In genomic region chr1:39133340-39133684, GRCh38 we compare ENCODE assay signal across 12 cellular contexts.
DNase-seq lines count a peak whose midpoint lies in the region; TF ChIP-seq lines count a peak whose summit lies in the region.
"Had no signal": no experiment of that assay in that cellular context is flagged by ENCODE, and none has a peak within 500 bp of the region (broad histone marks: within the 10 kb centered on the region; RNA-seq: fewer than 3 reads in every experiment).

No MANE protein-coding gene starts in this region.

- TF ChIP-seq CTCF in right atrium auricular region (IDR thresholded peaks at IDR 0.05), result no peak
- TF ChIP-seq CTCF in esophagus squamous epithelium (IDR thresholded peaks at IDR 0.05), result no peak
- no peak for TF ChIP-seq CTCF in osteocyte (IDR thresholded peaks at IDR 0.05)

- TF ChIP-seq POLR2A in esophagus squamous epithelium (IDR thresholded peaks at IDR 0.05), result no peak

- H3K36me3 ChIP-seq in right atrium auricular region, result no peaks in the 10 kb centered on the region
- no peaks in the 10 kb centered on the region for H3K36me3 ChIP-seq in esophagus squamous epithelium
- no peaks in the 10 kb centered on the region for H3K36me3 ChIP-seq in HAP-1 (replicated peaks)

- H3K27ac Mint-ChIP-seq in osteocyte (ENCODE audit: unreplicated experiment), result peak overlapping the region; percentile 95
- H3K27ac Mint-ChIP-seq: naive thymus-derived CD4-positive, alpha-beta T cell had no signal

- no peaks in the 10 kb centered on the region for H3K27me3 Mint-ChIP-seq in osteocyte (ENCODE audit: unreplicated experiment)

- H3K36me3 Mint-ChIP-seq in osteocyte (ENCODE audit: unreplicated experiment), result peaks cover 3% of the 10 kb centered on the region
- H3K36me3 Mint-ChIP-seq: naive thymus-derived CD4-positive, alpha-beta T cell had no signal

- intact Hi-C loops in cardiac septum (cut with DNase I), result no loop called here
- intact Hi-C loops in esophagus squamous epithelium (cut with DNase I), result no loop called here
- intact Hi-C loops in posterior cingulate gyrus (cut with DNase I), result no loop called here

- no peak overlapping the region for H3K4me3 Mint-ChIP-seq in osteocyte (ENCODE audit: unreplicated experiment)
- H3K4me3 Mint-ChIP-seq: naive thymus-derived CD4-positive, alpha-beta T cell had no signal

- H3K9me3 ChIP-seq in right atrium auricular region (no peaks in the 10 kb centered on the region), esophagus squamous epithelium (no peaks in the 10 kb centered on the region), HAP-1 (no peaks in the 10 kb centered on the region)

- H3K4me3 ChIP-seq in right atrium auricular region (no peak overlapping the region), esophagus squamous epithelium (no peak overlapping the region), HAP-1 (no peak overlapping the region)

- peaks cover 0 to 52% of the 10 kb centered on the region in 2 donors for H3K4me1 ChIP-seq in right atrium auricular region
- H3K4me1 ChIP-seq in esophagus squamous epithelium, result peaks cover 37 to 59% (median 48%) of the 10 kb centered on the region in 3 donors
- H3K4me1 ChIP-seq in HAP-1, result peaks cover 21% of the 10 kb centered on the region

- DNase-seq in right atrium auricular region (ENCODE audit: low spot score) (no peak), cardiac septum (ENCODE audit: low spot score) (no peak), esophagus squamous epithelium (lab: John Stamatoyannopoulos, UW) (no peak), osteocyte (ENCODE audit: extremely low spot score, unreplicated experiment) (no peak), SIG-M5 (lab: John Stamatoyannopoulos, UW) (no peak), HAP-1 (ENCODE audit: low spot score in 2 of 2) (no peak), NCI-H526 treated with DMSO at 0.1 percent for 48 hours (lab: John Stamatoyannopoulos, UW) (no peak), posterior cingulate gyrus (no peak)
- DNase-seq: activated CD8-positive, alpha-beta memory T cell treated with anti-CD3 and anti-CD28 coated beads, Interleukin-2, amount 50 U/mL, for 4 hours; amniotic stem cell; naive thymus-derived CD4-positive, alpha-beta T cell; stimulated activated naive CD8-positive, alpha-beta T cell treated with anti-CD3 and anti-CD28 coated beads, Interleukin-15, Interleukin-2, amounts not matched to agents 100 U/mL and 50 U/mL, for 24 hours had no signal

- H3K9me3 Mint-ChIP-seq in osteocyte (ENCODE audit: unreplicated experiment), result no peaks in the 10 kb centered on the region
- H3K9me3 Mint-ChIP-seq: naive thymus-derived CD4-positive, alpha-beta T cell had no signal

- in situ Hi-C loops in HAP-1 (cut with MboI; ENCODE audit: low sequenced_read_pairs), result no loop called here

- 63 to 67% methylated on average over 1 of the region's 1 CpG for WGBS in esophagus squamous epithelium, 2 donors

- peaks cover 69% of the 10 kb centered on the region for H3K4me1 Mint-ChIP-seq in osteocyte (ENCODE audit: unreplicated experiment)

- no peaks in the 10 kb centered on the region for H3K27me3 ChIP-seq in right atrium auricular region
- no peaks in the 10 kb centered on the region for H3K27me3 ChIP-seq in esophagus squamous epithelium
- H3K27me3 ChIP-seq in HAP-1 (ENCODE audit: low read depth), result no peaks in the 10 kb centered on the region

- H3K27ac ChIP-seq in right atrium auricular region (peak overlapping the region; percentile 52 to 73), esophagus squamous epithelium (peak overlapping the region; percentile 68 to 90 (median 76))
